Comparison of ENCODE assay signal across 10 cellular contexts in genomic region chr6:145704153-145704781, GRCh38. TPM values are rescaled to one million over a fixed set of nuclear protein-coding genes. Genes with fewer than 3 reads are reported as not detected.
DNase-seq lines count a peak whose midpoint lies in the region; ATAC-seq and TF ChIP-seq lines count a peak whose summit lies in the region.
"Had no signal": no experiment of that assay in that cellular context is flagged by ENCODE, and none has a peak within 500 bp of the region (broad histone marks: within the 10 kb centered on the region; RNA-seq: fewer than 3 reads in every experiment).

No MANE protein-coding gene starts in this region.

- DNase-seq in Calu3 (no peak), Kasumi-1 (lab: John Stamatoyannopoulos, UW) (peak; percentile 24 to 30), ascending aorta (ENCODE audit: low spot score in 2 of 2) (no peak), lower lobe of right lung (no peak), T-cell (no peak), prostate gland (ENCODE audit: low spot score) (no peak)
- DNase-seq: effector CD8-positive, alpha-beta T cell; spleen had no signal

- no peak for TF ChIP-seq POLR2A in prostate gland (IDR thresholded peaks at IDR 0.05)

- H3K36me3 ChIP-seq in ascending aorta = no peaks in the 10 kb centered on the region
- H3K36me3 ChIP-seq in lower lobe of right lung = no peaks in the 10 kb centered on the region
- no peaks in the 10 kb centered on the region for H3K36me3 ChIP-seq in prostate gland

- no peaks in the 10 kb centered on the region for H3K27me3 ChIP-seq in ascending aorta
- H3K27me3 ChIP-seq in lower lobe of right lung (ENCODE audit: low read depth) = no peaks in the 10 kb centered on the region
- H3K27me3 ChIP-seq in prostate gland (replicated peaks; ENCODE audit: insufficient read depth) = no peaks in the 10 kb centered on the region
- H3K27me3 ChIP-seq: spleen had no signal

- intact Hi-C loops in Calu3 (cut with micrococcal nuclease; ENCODE audit: unreplicated experiment) = no loop called here
- intact Hi-C loops in ascending aorta (cut with DNase I) = no loop called here
- intact Hi-C loops in lower lobe of right lung (cut with DNase I) = no loop called here
- intact Hi-C loops in prostate gland (cut with DNase I) = no loop called here

- H3K4me3 Mint-ChIP-seq in Calu3 (ENCODE audit: low read depth, unreplicated experiment) (no peak overlapping the region), T-cell (no peak overlapping the region)

- H3K27me3 Mint-ChIP-seq in Calu3 (ENCODE audit: unreplicated experiment) = no peaks in the 10 kb centered on the region
- no peaks in the 10 kb centered on the region for H3K27me3 Mint-ChIP-seq in T-cell

- CTCF ChIA-PET in Calu3 (lab: Charles Lee) (no interaction called here), T-cell (lab: Charles Lee) (interaction anchor here in 1 of 2 donors (1.1 to 1.2 kb wide), 2 partner anchors 9 to 184 kb away, joined by 3 read pairs; no protein-coding TSS in a partner anchor)

- no peak overlapping the region for H3K27ac ChIP-seq in ascending aorta
- H3K27ac ChIP-seq in lower lobe of right lung = no peak overlapping the region
- no peak overlapping the region for H3K27ac ChIP-seq in prostate gland
- H3K27ac ChIP-seq: spleen had no signal

- H3K9me3 Mint-ChIP-seq in Calu3 (ENCODE audit: low read depth, unreplicated experiment) = no peaks in the 10 kb centered on the region
- H3K9me3 Mint-ChIP-seq in T-cell = no peaks in the 10 kb centered on the region

- no peaks in the 10 kb centered on the region for H3K9me3 ChIP-seq in ascending aorta
- no peaks in the 10 kb centered on the region for H3K9me3 ChIP-seq in lower lobe of right lung
- H3K9me3 ChIP-seq in prostate gland = no peaks in the 10 kb centered on the region

- H3K36me3 Mint-ChIP-seq in Calu3 (ENCODE audit: insufficient read depth, unreplicated experiment) (no peaks in the 10 kb centered on the region), T-cell (peaks cover 23% of the 10 kb centered on the region)

- H3K4me3 ChIP-seq in ascending aorta (no peak overlapping the region), lower lobe of right lung (no peak overlapping the region), prostate gland (no peak overlapping the region)
- H3K4me3 ChIP-seq: spleen had no signal

- POLR2A ChIA-PET in T-cell (lab: Charles Lee) = no interaction called here

- ATAC-seq in lower lobe of right lung (no peak), HG02884 (IDR thresholded peaks at IDR 0.05; ENCODE audit: unreplicated experiment) (no peak), HG03469 (IDR thresholded peaks at IDR 0.05; ENCODE audit: unreplicated experiment) (no peak), T-cell (replicated peaks in 1 of 4) (no peak)

- BruUV-seq in Calu3 (replicated peaks; lab: Mats Ljungman, UMichigan) = no TSS peak

- H3K4me1 ChIP-seq in ascending aorta (peaks cover 0 to 7% of the 10 kb centered on the region in 2 donors), lower lobe of right lung (no peaks in the 10 kb centered on the region), prostate gland (replicated peaks) (no peaks in the 10 kb centered on the region)

- peak; percentile 26 for TF ChIP-seq CTCF in Calu3 (IDR thresholded peaks at IDR 0.05; ENCODE audit: unreplicated experiment)
- peak in 2 of 3 experiments; percentile 53 to 59 for TF ChIP-seq CTCF in ascending aorta (IDR thresholded peaks at IDR 0.05)
- TF ChIP-seq CTCF in lower lobe of right lung (IDR thresholded peaks at IDR 0.05) = peak; percentile 53
- TF ChIP-seq CTCF in prostate gland (IDR thresholded peaks at IDR 0.05) = peak in 2 of 4 experiments; percentile 14 to 40

- WGBS in prostate gland = 48% methylated on average over 3 of the region's 3 CpGs

- H3K4me1 Mint-ChIP-seq in Calu3 (ENCODE audit: low read depth, unreplicated experiment) = peaks cover 13% of the 10 kb centered on the region
- peaks cover 6 to 8% (median 7%) of the 10 kb centered on the region in 3 donors for H3K4me1 Mint-ChIP-seq in T-cell

- H3K27ac Mint-ChIP-seq in Calu3 (ENCODE audit: unreplicated experiment) = no peak overlapping the region
- no peak overlapping the region for H3K27ac Mint-ChIP-seq in T-cell

RNA-seq across cellular contexts. Expression of gene EPM2A, which starts 31.1 kb away (rescaled TPM):
- 2.5 and 2.7 TPM in 2 replicates for total RNA-seq in Calu3 (2022)
- total RNA-seq in ascending aorta = 7.6 TPM
- total RNA-seq in lower lobe of right lung = 10.6 TPM
- 10 to 100 TPM in 4 of 5 donors, 1 to 10 TPM in 1; 9.0 to 13.5 (median 10.7) TPM for total RNA-seq in T-cell
- total RNA-seq in prostate gland = 10 to 100 TPM in 1 of 2 donors, 1 to 10 TPM in 1; 7.2 to 18.6 TPM

Comparison
In these comparisons a context has a peak if more than half of its experiments do, and no peak if none do; other contexts are left out.
1. DNase-seq: peak in Kasumi-1 (2 of 2); none in Calu3 (single experiment), ascending aorta (0 of 2), lower lobe of right lung (single experiment), T-cell (0 of 34) and prostate gland (single experiment).